8 cellular contexts compared by ENCODE assay signal in the genomic region with DNA sequence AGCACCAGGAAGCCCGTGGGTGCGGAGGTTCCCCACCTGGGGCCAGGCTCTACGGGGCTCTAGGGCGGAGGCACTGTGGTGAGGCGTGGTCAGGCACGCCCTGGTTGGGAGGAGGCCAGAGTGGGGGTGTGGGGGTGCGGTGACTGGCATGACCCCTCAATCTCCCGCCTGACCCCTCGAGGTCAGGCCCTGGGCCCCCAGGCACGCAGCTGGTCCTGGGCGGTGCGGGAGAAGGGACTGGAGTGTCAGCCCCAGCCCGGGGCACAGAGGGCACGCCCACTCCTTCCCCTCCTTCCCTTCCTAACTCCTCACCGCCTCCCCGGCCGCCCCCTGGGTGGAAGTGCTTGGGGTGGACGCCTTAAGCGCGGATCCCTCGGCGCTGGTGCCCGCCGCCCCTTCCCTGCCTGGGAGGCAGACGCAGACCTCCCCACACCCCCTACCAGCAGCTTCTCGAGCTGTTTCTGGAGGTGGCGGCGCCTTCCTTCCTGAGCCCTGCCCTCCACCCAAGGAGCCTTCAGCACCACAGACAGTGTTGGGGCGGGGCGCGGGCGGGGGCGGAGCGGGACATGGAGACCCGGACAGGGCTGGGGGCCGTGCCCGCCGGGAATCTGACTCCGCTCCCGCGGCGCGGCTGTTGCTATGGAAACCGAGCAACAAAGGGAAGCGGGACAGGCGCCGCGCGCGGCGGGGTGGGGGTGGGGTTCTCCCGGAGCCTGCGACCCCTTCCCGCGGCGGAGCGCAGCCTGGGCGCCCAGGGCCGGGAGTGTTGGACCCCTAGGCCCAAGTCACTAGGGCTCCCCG. TPM values are rescaled to one million over a fixed set of nuclear protein-coding genes. Genes with fewer than 3 reads are reported as not detected.
DNase-seq lines count a peak whose midpoint lies in the region; ATAC-seq, FAIRE-seq and TF ChIP-seq lines count a peak whose summit lies in the region.

No MANE protein-coding gene starts in this region.

- peak overlapping the region; percentile 55 for H3K4me3 ChIP-seq in WI38 (ENCODE audit: low read depth, low read length)
- H3K4me3 ChIP-seq in small intestine (ENCODE audit: low read depth in 1 of 2, low read length in 2 of 2): peak overlapping the region; percentile 37 to 59

- TF ChIP-seq CTCF in WI38 (IDR thresholded peaks at IDR 0.05; ENCODE audit: low read depth, low read length): no peak

- H3K4me1 ChIP-seq in small intestine (ENCODE audit: control insufficient read depth in 2 of 2, insufficient read depth in 1 of 2, low read depth in 1 of 2, low read length in 1 of 2): no peaks in the 10 kb centered on the region

- no peaks in the 10 kb centered on the region for H3K9me3 ChIP-seq in small intestine (ENCODE audit: control insufficient read depth, low read depth)

- H3K27ac ChIP-seq in small intestine (ENCODE audit: low read depth in 1 of 2, low read length in 1 of 2): peak overlapping the region in 1 of 2 donors; percentile 70

- DNase-seq in GM19238 (ENCODE audit: insufficient read length, low spot score) (peak; percentile 62), NCI-H2171 (lab: John Stamatoyannopoulos, UW) (peak; percentile 95), iPS-NIHi7 (ENCODE audit: extremely low spot score) (peak; percentile 95), small intestine (peak; percentile 43)
- peak; percentile 70 for DNase-seq in central memory CD4-positive, alpha-beta T cell

- ATAC-seq in HG03025 (IDR thresholded peaks at IDR 0.05; ENCODE audit: low FRiP score, unreplicated experiment): no peak
- no peak for ATAC-seq in HG03442 (IDR thresholded peaks at IDR 0.05; ENCODE audit: unreplicated experiment)

- H3K27me3 ChIP-seq in small intestine (ENCODE audit: control insufficient read depth in 2 of 2, insufficient read depth in 2 of 2, low read length in 2 of 2): peaks cover 3 to 5% of the 10 kb centered on the region in 2 donors

- no peak for FAIRE-seq in small intestine (lab: Jason Lieb, UNC)

- H3K36me3 ChIP-seq in small intestine (ENCODE audit: control insufficient read depth in 2 of 2, insufficient read depth in 2 of 2, low read length in 2 of 2): peaks cover 0 to 4% of the 10 kb centered on the region in 2 donors

- 0 to 2% (median 1%) methylated on average over 39 to 60 of the region's 60 CpGs for WGBS in small intestine, 3 donors

RNA-seq across cellular contexts. Expression of gene CRIP2, which starts 0.7 kb away (rescaled TPM):
- polyA plus RNA-seq in small intestine: 100 to 1,000 TPM in 1 of 3 donors, 10 to 100 TPM in 1, 1 to 10 TPM in 1; 8.9 to 137 (median 45.1) TPM

RNA-seq across cellular contexts. Expression of gene CRIP1, which starts 12.8 kb away (rescaled TPM):
- polyA plus RNA-seq in small intestine: 1,000 to 10,000 TPM in 1 of 3 donors, 100 to 1,000 TPM in 2; 150 to 3,839 (median 623) TPM

RNA-seq across cellular contexts. Expression of gene TEDC1, which starts 17.2 kb away (rescaled TPM):
- polyA plus RNA-seq in small intestine: 10 to 100 TPM; 23.8 to 28.0 (median 23.9) TPM

RNA-seq across cellular contexts. Expression of gene TMEM121, which starts 52.5 kb away (rescaled TPM):
- polyA plus RNA-seq in small intestine: 1 to 10 TPM in 1 of 3 donors, not detected in 2; 2.0 TPM

RNA-seq across cellular contexts. Expression of gene MTA1, which starts 54.2 kb away (rescaled TPM):
- polyA plus RNA-seq in small intestine: 10 to 100 TPM; 28.4 to 54.9 (median 49.0) TPM

Comparison
In these comparisons a context has a peak if more than half of its experiments do, and no peak if none do; other contexts are left out.
1. DNase-seq: peak in every context shown above with its lines; median percentile 95 in NCI-H2171; 95 in iPS-NIHi7; 70 in central memory CD4-positive, alpha-beta T cell; 62 in GM19238; 43 in small intestine.